Comparison of ENCODE assay signal across 18 cellular contexts in the genomic region with DNA sequence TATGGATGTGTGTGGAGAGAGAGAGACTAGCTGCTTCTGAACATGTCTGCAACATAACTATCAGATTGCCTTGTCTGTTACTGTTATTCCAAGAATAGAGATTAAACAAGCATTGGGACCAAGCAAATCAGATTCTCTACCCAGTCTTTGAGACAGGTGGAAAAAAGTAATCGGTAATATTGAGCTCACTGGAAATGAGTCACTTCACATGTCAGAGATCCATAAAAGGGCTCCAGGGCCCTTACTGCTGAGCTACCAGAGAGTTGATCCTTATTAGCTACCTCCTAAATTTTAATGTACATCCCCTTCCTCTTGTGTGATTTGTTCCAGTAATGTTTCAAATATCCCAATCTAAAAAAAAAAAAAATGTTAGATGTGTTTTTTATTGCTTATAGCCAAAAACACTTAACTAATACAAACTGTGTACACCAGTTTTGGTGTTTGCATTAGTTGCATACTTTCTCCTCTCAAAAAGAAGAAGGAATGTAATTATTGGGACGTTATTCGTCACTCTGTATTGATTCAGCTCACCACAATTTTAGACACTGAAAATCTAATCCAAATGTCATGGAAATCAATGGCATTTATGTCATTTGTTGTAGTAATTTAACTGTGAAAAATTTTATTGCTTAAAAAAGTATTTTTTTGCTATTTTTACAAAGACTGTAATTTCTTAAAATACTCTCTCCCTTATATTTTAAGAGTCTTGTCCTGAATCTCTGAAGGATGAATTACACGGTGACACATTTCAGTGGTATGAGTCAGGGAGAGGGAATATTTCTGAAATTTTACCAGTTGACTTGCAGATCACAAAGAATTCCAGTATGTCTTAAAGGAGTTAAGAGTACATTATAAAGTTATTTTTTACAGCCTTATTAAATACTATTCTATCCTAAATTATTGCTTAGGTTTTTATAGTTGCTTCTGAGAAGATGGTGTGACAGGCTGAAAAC.
DNase-seq lines count a peak whose midpoint lies in the region; ATAC-seq, FAIRE-seq and TF ChIP-seq lines count a peak whose summit lies in the region.
"Had no signal": no experiment of that assay in that cellular context is flagged by ENCODE, and none has a peak within 500 bp of the region (broad histone marks: within the 10 kb centered on the region; RNA-seq: fewer than 3 reads in every experiment).

No MANE protein-coding gene starts in this region.

- H3K4me3 ChIP-seq in A549 (no peak overlapping the region), GM23248 (no peak overlapping the region), SJSA1 (no peak overlapping the region), fibroblast of pulmonary artery (replicated peaks; ENCODE audit: low read depth, low read length) (no peak overlapping the region)
- H3K4me3 ChIP-seq: colonic mucosa, GM12878, testis had no signal

- H3K4me2 ChIP-seq in A549 (peak overlapping the region; percentile 17; the same call in 1 of the 3 replicates), GM23248 (ENCODE audit: unreplicated experiment) (no peak overlapping the region)

- H3K27ac ChIP-seq in A549 (no peak overlapping the region), GM23248 (no peak overlapping the region), SJSA1 (peak overlapping the region; percentile 60)
- H3K27ac ChIP-seq: colonic mucosa, foreskin keratinocyte, RWPE1, testis had no signal

- TF ChIP-seq RAD21 in A549 (conservative IDR thresholded peaks at IDR 0.05 in 1 of 2, IDR thresholded peaks at IDR 0.05 in 1 of 2), result no peak

- peak in 1 of 2 experiments; percentile 0 for DNase-seq in A549 (ENCODE audit: low read depth in 1 of 2, low spot score in 1 of 2)
- DNase-seq in GM23248, result peak; percentile 3
- peak in 1 of 2 experiments; percentile 55 for DNase-seq in SJSA1 (ENCODE audit: low read depth in 1 of 2, low spot score in 2 of 2)
- peak; percentile 16 for DNase-seq in fibroblast of pulmonary artery (ENCODE audit: low read depth)
- no peak for DNase-seq in NCI-H2196 treated with DMSO at 0.1 percent for 48 hours (lab: John Stamatoyannopoulos, UW; ENCODE audit: unreplicated experiment)
- no peak for DNase-seq in hypothalamus (lab: John Stamatoyannopoulos, UW)
- DNase-seq in GM20000 (ENCODE audit: low spot score), result no peak
- DNase-seq: activated CD4-positive, alpha-beta T cell treated with anti-CD3 and anti-CD28 coated beads, Interleukin-2, amount 50 U/mL, for 4 hours; activated T-cell treated with anti-CD3 and anti-CD28 coated beads for 4 hours; aorta; colonic mucosa; foreskin keratinocyte; NCI-H1694 treated with DMSO at 0.1 percent for 48 hours; NCI-H2227 treated with DMSO at 0.1 percent for 48 hours; testis had no signal

- no peak for TF ChIP-seq POLR2A in A549 (IDR thresholded peaks at IDR 0.05; ENCODE audit: low read length)

- H3K36me3 ChIP-seq in GM23248 (ENCODE audit: low read depth) (no peaks in the 10 kb centered on the region), SJSA1 (no peaks in the 10 kb centered on the region)
- H3K36me3 ChIP-seq: colonic mucosa had no signal

- H3F3A ChIP-seq in GM23248 (ENCODE audit: insufficient read depth), result no peaks in the 10 kb centered on the region

- no peak for TF ChIP-seq CTCF in A549 (IDR thresholded peaks at IDR 0.05)
- no peak for TF ChIP-seq CTCF in fibroblast of pulmonary artery (IDR thresholded peaks at IDR 0.05; ENCODE audit: low read length, missing control alignments)
- TF ChIP-seq CTCF in GM20000 (IDR thresholded peaks at IDR 0.05; ENCODE audit: extremely low read depth, missing control alignments), result no peak

- no peak overlapping the region for H2AFZ ChIP-seq in GM23248

- CTCF ChIA-PET in A549 (lab: Yijun Ruan, JAX), result interaction anchor here (1.0 kb wide), 1 partner anchor 30 kb away, joined by 3 read pairs; no protein-coding TSS in a partner anchor

- H4K20me1 ChIP-seq in GM23248 (ENCODE audit: insufficient read depth), result no peaks in the 10 kb centered on the region

- no peaks in the 10 kb centered on the region for H3K79me2 ChIP-seq in GM23248 (ENCODE audit: insufficient read depth)

- no peaks in the 10 kb centered on the region for H3K9me2 ChIP-seq in GM23248 (ENCODE audit: insufficient read depth)

- in situ Hi-C loops in GM23248 (cut with MboI), result no loop called here

- H3K9me3 ChIP-seq in A549, result no peaks in the 10 kb centered on the region
- no peaks in the 10 kb centered on the region for H3K9me3 ChIP-seq in GM23248 (ENCODE audit: low read depth)
- H3K9me3 ChIP-seq in SJSA1 (replicated peaks), result no peaks in the 10 kb centered on the region
- H3K9me3 ChIP-seq: colonic mucosa, testis had no signal

- no peak for ATAC-seq in A549
- ATAC-seq in HG02678 (IDR thresholded peaks at IDR 0.05; ENCODE audit: unreplicated experiment), result no peak
- ATAC-seq: foreskin keratinocyte, GM12878 had no signal

- no peak for FAIRE-seq in A549 (lab: Jason Lieb, UNC)
- FAIRE-seq: GM12878 had no signal

- no peak overlapping the region for H3K9ac ChIP-seq in GM23248

- POLR2A ChIA-PET in A549 (lab: Yijun Ruan, JAX), result no interaction called here

- WGBS in A549 (ENCODE audit: missing lambda C conversion rate), result 16% methylated on average over 4 of the region's 4 CpGs
- WGBS in GM23248 (ENCODE audit: low coverage in 1 of 2, low lambda C conversion rate in 2 of 2, missing lambda C conversion rate in 2 of 2), 2 experiments, result 15 to 19% methylated on average over 4 of the region's 4 CpGs

- H3K4me1 ChIP-seq in A549, result no peaks in the 10 kb centered on the region
- H3K4me1 ChIP-seq in GM23248 (ENCODE audit: insufficient read depth), result no peaks in the 10 kb centered on the region
- H3K4me1 ChIP-seq in SJSA1 (replicated peaks), result peaks cover 6% of the 10 kb centered on the region
- H3K4me1 ChIP-seq: colonic mucosa, foreskin keratinocyte, testis had no signal

- no peaks in the 10 kb centered on the region for H3K27me3 ChIP-seq in GM23248 (replicated peaks; ENCODE audit: insufficient read depth)
- H3K27me3 ChIP-seq in SJSA1 (replicated peaks), result no peaks in the 10 kb centered on the region
- H3K27me3 ChIP-seq: colonic mucosa, foreskin keratinocyte, testis had no signal

- no peak for TF ChIP-seq EP300 in A549 (IDR thresholded peaks at IDR 0.05)

TF ChIP-seq in A549, 52 proteins besides CTCF, POLR2A, EP300 and RAD21:
- TF ChIP-seq ESRRA (IDR thresholded peaks at IDR 0.05; ENCODE audit: borderline replicate concordance, low read length), result no peak
- no peak for TF ChIP-seq EHF (CRISPR knock-in tag; IDR thresholded peaks at IDR 0.05)
- no peak for TF ChIP-seq NR3C1 (IDR thresholded peaks at IDR 0.05)
- no peak for TF ChIP-seq SMC3 (IDR thresholded peaks at IDR 0.05)
- TF ChIP-seq TP53 (CRISPR knock-in tag; IDR thresholded peaks at IDR 0.05), result no peak
- TF ChIP-seq MYC (IDR thresholded peaks at IDR 0.05; ENCODE audit: borderline replicate concordance, low read length), result no peak
- no peak for TF ChIP-seq GATA3 (IDR thresholded peaks at IDR 0.05; ENCODE audit: borderline replicate concordance)
- TF ChIP-seq RCOR1 (IDR thresholded peaks at IDR 0.05; ENCODE audit: low read depth, low read length), result no peak
- TF ChIP-seq FOSL2 (IDR thresholded peaks at IDR 0.05), result no peak
- no peak for TF ChIP-seq FOSL2 (CRISPR knock-in tag; IDR thresholded peaks at IDR 0.05)
- no peak for TF ChIP-seq SREBF2 (IDR thresholded peaks at IDR 0.05)
- TF ChIP-seq NFE2L2 (conservative IDR thresholded peaks at IDR 0.05; ENCODE audit: low read length), result no peak
- TF ChIP-seq CEBPB (IDR thresholded peaks at IDR 0.05), result no peak
- TF ChIP-seq, protein P1, sequence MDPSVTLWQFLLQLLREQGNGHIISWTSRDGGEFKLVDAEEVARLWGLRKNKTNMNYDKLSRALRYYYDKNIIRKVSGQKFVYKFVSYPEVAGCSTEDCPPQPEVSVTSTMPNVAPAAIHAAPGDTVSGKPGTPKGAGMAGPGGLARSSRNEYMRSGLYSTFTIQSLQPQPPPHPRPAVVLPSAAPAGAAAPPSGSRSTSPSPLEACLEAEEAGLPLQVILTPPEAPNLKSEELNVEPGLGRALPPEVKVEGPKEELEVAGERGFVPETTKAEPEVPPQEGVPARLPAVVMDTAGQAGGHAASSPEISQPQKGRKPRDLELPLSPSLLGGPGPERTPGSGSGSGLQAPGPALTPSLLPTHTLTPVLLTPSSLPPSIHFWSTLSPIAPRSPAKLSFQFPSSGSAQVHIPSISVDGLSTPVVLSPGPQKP (IDR thresholded peaks at IDR 0.05; ENCODE audit: low read depth, low read length), result no peak

Comparison
In these comparisons a context has a peak if more than half of its experiments do, and no peak if none do; other contexts are left out.
1. DNase-seq: peak in GM23248 (single experiment) and fibroblast of pulmonary artery (single experiment); none in NCI-H2196 treated with DMSO at 0.1 percent for 48 hours (single experiment), hypothalamus (0 of 51) and GM20000 (single experiment).